8 cellular contexts compared by ENCODE assay signal in the genomic region with DNA sequence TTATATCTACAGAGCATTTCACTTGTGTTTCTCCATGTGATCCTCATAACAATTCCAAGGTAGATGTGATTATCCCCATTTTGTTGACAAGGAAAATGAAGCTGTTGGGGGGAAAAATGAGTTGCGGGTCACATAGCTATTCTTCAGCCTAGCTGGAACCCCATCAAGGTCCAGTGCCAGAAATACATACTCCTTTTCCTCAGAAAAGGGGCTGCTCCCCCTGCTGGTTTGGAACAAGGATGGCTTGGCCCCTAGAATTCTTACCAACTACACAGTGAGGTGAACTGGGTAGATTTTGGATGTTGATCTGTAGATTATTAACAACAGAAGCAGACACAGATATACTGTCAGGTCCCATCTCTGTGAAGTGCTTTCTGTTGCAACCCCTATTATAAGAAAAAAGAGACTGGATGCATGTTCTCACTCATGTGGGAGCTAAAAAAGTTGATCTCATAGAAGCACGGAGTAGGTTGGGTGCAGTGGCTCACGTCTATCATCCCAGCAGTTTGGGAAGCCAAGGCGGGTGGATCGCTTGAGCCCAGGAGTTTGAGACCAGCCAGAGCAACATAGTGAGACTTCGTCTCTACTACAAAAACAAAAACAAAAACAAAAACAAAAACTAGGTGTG. TPM values are rescaled to one million over a fixed set of nuclear protein-coding genes. Genes with fewer than 3 reads are reported as not detected.
DNase-seq lines count a peak whose midpoint lies in the region; ATAC-seq, FAIRE-seq and TF ChIP-seq lines count a peak whose summit lies in the region.

No MANE protein-coding gene starts in this region.

- FAIRE-seq in HTR-8/SVneo (lab: Jason Lieb, UNC), result no peak

- H3K4me3 ChIP-seq in body of pancreas (no peak overlapping the region), testis (no peak overlapping the region)

- H3K27me3 ChIP-seq in body of pancreas (no peaks in the 10 kb centered on the region), testis (no peaks in the 10 kb centered on the region)

- ATAC-seq in body of pancreas (peak; percentile 75), GM19328 (IDR thresholded peaks at IDR 0.05; ENCODE audit: unreplicated experiment) (no peak)

- no peaks in the 10 kb centered on the region for H3K9me3 ChIP-seq in body of pancreas
- no peaks in the 10 kb centered on the region for H3K9me3 ChIP-seq in testis

- WGBS in body of pancreas, 2 donors, result 72 to 75% methylated on average over 6 of the region's 6 CpGs
- WGBS in testis, 2 donors, result 77 to 85% methylated on average over 6 of the region's 6 CpGs

- TF ChIP-seq CTCF in body of pancreas (IDR thresholded peaks at IDR 0.05), result peak; percentile 43 to 74 (median 61)
- peak; percentile 57 to 72 (median 64) for TF ChIP-seq CTCF in testis (IDR thresholded peaks at IDR 0.05)

- DNase-seq in NCI-H510A treated with DMSO at 0.1 percent for 48 hours (lab: John Stamatoyannopoulos, UW) (peak; percentile 20), NCI-H510A (lab: John Stamatoyannopoulos, UW) (no peak), HTR-8/SVneo (ENCODE audit: insufficient read length, low spot score) (peak; percentile 52), SIG-M5 treated with dmso at 0.1 percent for 504 hours (lab: John Stamatoyannopoulos, UW; ENCODE audit: unreplicated experiment) (peak; percentile 52), body of pancreas (peak; percentile 51 to 64 (median 56)), kidney glomerular epithelial cell (lab: John Stamatoyannopoulos, UW) (peak; percentile 42), testis (peak; percentile 57)

- H3K36me3 ChIP-seq in body of pancreas (replicated peaks in 1 of 2; ENCODE audit: insufficient read depth in 1 of 2, low read depth in 2 of 2) (peaks cover 0 to 3% of the 10 kb centered on the region in 2 donors), testis (ENCODE audit: low read depth, missing control alignments) (no peaks in the 10 kb centered on the region)

- intact Hi-C loops in body of pancreas (cut with DNase I) (loop anchor here (10.0 kb wide), 1 partner anchor 285 kb away; the partner anchor contains the start of gene GDF11), testis (cut with DNase I; ENCODE audit: low total_unique reads) (no loop called here)

- TF ChIP-seq POLR2A in body of pancreas (IDR thresholded peaks at IDR 0.05) (no peak), testis (IDR thresholded peaks at IDR 0.05) (no peak)

- H3K4me1 ChIP-seq in body of pancreas (no peaks in the 10 kb centered on the region), testis (no peaks in the 10 kb centered on the region)

- H3K27ac ChIP-seq in body of pancreas, result peak overlapping the region in 1 of 4 donors; percentile 66
- H3K27ac ChIP-seq in testis, result peak overlapping the region in 1 of 2 donors; percentile 32

RNA-seq across cellular contexts. Expression of gene IKZF4, which starts 8.9 kb away (rescaled TPM):
- total RNA-seq in body of pancreas (1 to 10 TPM; 2.6 to 7.6 TPM), testis (10 to 100 TPM; 10.7 to 13.9 TPM)
- 17.7 TPM for polyA plus RNA-seq in testis (ENCODE audit: insufficient read depth, low read depth, low replicate concordance)

RNA-seq across cellular contexts. Expression of gene RPS26, which starts 11.9 kb away (rescaled TPM):
- total RNA-seq in body of pancreas (100 to 1,000 TPM; 215 to 405 TPM), testis (100 to 1,000 TPM; 395 to 568 TPM)
- 197 TPM for polyA plus RNA-seq in testis (ENCODE audit: insufficient read depth, low read depth, low replicate concordance)

RNA-seq across cellular contexts. Expression of gene SUOX, which starts 32.7 kb away (rescaled TPM):
- total RNA-seq in body of pancreas (10 to 100 TPM; 10.6 to 20.8 TPM), testis (10 to 100 TPM in 1 of 2 donors, 1 to 10 TPM in 1; 9.5 to 14.3 TPM)
- polyA plus RNA-seq in testis (ENCODE audit: insufficient read depth, low read depth, low replicate concordance), result 14.1 TPM

RNA-seq across cellular contexts. Expression of gene ERBB3, which starts 50.2 kb away (rescaled TPM):
- total RNA-seq in body of pancreas, result 10 to 100 TPM; 72.9 to 74.8 TPM
- total RNA-seq in testis, result 1 to 10 TPM; 3.3 to 9.8 TPM
- polyA plus RNA-seq in testis (ENCODE audit: insufficient read depth, low read depth, low replicate concordance), result 6.1 TPM

RNA-seq across cellular contexts. Expression of gene RAB5B, which starts 55.9 kb away (rescaled TPM):
- 10 to 100 TPM; 28.3 to 33.9 TPM for total RNA-seq in body of pancreas
- 100 to 1,000 TPM; 144 to 198 TPM for total RNA-seq in testis
- polyA plus RNA-seq in testis (ENCODE audit: insufficient read depth, low read depth, low replicate concordance), result 139 TPM
